ENCODE assay signal across 8 cellular contexts in the genomic region with DNA sequence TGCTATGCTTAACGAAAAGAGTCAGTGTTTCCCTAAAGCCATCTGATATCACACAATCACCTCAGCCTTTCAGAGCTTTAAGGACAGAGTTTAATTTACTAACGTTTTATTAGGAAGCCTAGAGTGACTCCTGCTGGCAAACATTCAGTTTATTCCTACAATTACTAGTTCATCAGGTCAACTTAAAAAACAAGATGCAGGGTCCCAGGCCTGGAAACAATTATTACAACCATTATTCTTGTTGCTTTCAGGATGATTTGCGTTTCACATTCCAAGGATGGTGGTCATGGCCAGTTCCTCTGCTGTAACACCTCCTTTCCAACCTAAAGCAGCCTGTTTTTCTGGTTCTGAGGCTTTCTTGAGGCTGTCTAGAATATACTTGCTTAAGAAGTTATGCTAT. TPM values are rescaled to one million over a fixed set of nuclear protein-coding genes. Genes with fewer than 3 reads are reported as not detected.
DNase-seq lines count a peak whose midpoint lies in the region; ATAC-seq, FAIRE-seq and TF ChIP-seq lines count a peak whose summit lies in the region.

No MANE protein-coding gene starts in this region.

- TF ChIP-seq CTCF in esophagus squamous epithelium (IDR thresholded peaks at IDR 0.05) = peak; percentile 10 to 58 (median 42)
- TF ChIP-seq CTCF in psoas muscle (IDR thresholded peaks at IDR 0.05) = peak; percentile 46

- no peaks in the 10 kb centered on the region for H3K36me3 ChIP-seq in esophagus squamous epithelium
- H3K36me3 ChIP-seq in psoas muscle (ENCODE audit: insufficient read depth in 1 of 2, low read depth in 1 of 2) = peaks cover 0 to 14% of the 10 kb centered on the region in 2 donors

- FAIRE-seq in GM19239 (lab: Jason Lieb, UNC) = peak; percentile 81

- intact Hi-C loops in esophagus squamous epithelium (cut with DNase I) (loop anchor here (5.0 kb wide), 1 partner anchor 213 kb away; no protein-coding TSS in a partner anchor), psoas muscle (cut with DNase I) (loop anchor here (2.0 to 5.0 kb wide), 3 partner anchors 57 to 215 kb away; partner anchors contain the start of gene ABRAXAS2 (in 1 of the 2))

- POLR2A ChIA-PET in HEK293T (lab: Yijun Ruan, JAX) = interaction anchor here (1.5 kb wide), 1 partner anchor 56 kb away, joined by 3 read pairs; the partner anchor contains the start of gene ABRAXAS2

- H3K27ac ChIP-seq in esophagus squamous epithelium = peak overlapping the region; percentile 90 to 95 (median 93)
- H3K27ac ChIP-seq in psoas muscle = peak overlapping the region; percentile 75

- CTCF ChIA-PET in HEK293T (lab: Yijun Ruan, JAX) = interaction anchor here (0.6 to 1.9 kb wide), 7 partner anchors 9 to 437 kb away, joined by 3 to 6 read pairs (median 5); no protein-coding TSS in a partner anchor

- WGBS in esophagus squamous epithelium, 2 donors = 8 to 14% methylated on average over 3 of the region's 3 CpGs
- 23 to 37% (median 32%) methylated on average over 3 of the region's 3 CpGs for WGBS in psoas muscle, 3 donors

- no peak for TF ChIP-seq POLR2A in esophagus squamous epithelium (IDR thresholded peaks at IDR 0.05)

- H3K4me1 ChIP-seq in esophagus squamous epithelium = peaks cover 45 to 88% (median 52%) of the 10 kb centered on the region in 3 donors
- peaks cover 36% of the 10 kb centered on the region for H3K4me1 ChIP-seq in psoas muscle

- H3K4me3 ChIP-seq in esophagus squamous epithelium (no peak overlapping the region), psoas muscle (no peak overlapping the region)

- ATAC-seq in psoas muscle = no peak
- ATAC-seq in GM18873 (IDR thresholded peaks at IDR 0.05; ENCODE audit: low FRiP score, unreplicated experiment) = no peak
- no peak for ATAC-seq in GM18907 (IDR thresholded peaks at IDR 0.05; ENCODE audit: unreplicated experiment)

- no peaks in the 10 kb centered on the region for H3K27me3 ChIP-seq in esophagus squamous epithelium
- no peaks in the 10 kb centered on the region for H3K27me3 ChIP-seq in psoas muscle (ENCODE audit: insufficient read depth in 3 of 3, low read length in 2 of 3)

- no peaks in the 10 kb centered on the region for H3K9me3 ChIP-seq in esophagus squamous epithelium
- no peaks in the 10 kb centered on the region for H3K9me3 ChIP-seq in psoas muscle

- DNase-seq in AML-193 (lab: John Stamatoyannopoulos, UW) (peak; percentile 60 to 67), GM19239 (ENCODE audit: insufficient read length, low spot score) (no peak), RPMI8226 (peak; percentile 53), esophagus squamous epithelium (lab: John Stamatoyannopoulos, UW) (no peak), psoas muscle (no peak), HEK293T (ENCODE audit: extremely low spot score) (no peak)

TF ChIP-seq in HEK293T, 16 proteins besides CTCF, POLR2A, EP300 and RAD21:
- no peak for TF ChIP-seq FOXA1 (IDR thresholded peaks at IDR 0.05)
- TF ChIP-seq SUZ12 (IDR thresholded peaks at IDR 0.05) = no peak
- TF ChIP-seq LEF1 (IDR thresholded peaks at IDR 0.05; ENCODE audit: borderline replicate concordance) = no peak
- TF ChIP-seq HDGF (IDR thresholded peaks at IDR 0.05; ENCODE audit: borderline replicate concordance) = no peak

RNA-seq across cellular contexts. Expression of gene FAM53B, which starts 1.5 kb away (rescaled TPM):
- 10 to 100 TPM; 27.4 to 54.2 (median 31.5) TPM for total RNA-seq in esophagus squamous epithelium
- total RNA-seq in psoas muscle = 100 to 1,000 TPM in 1 of 4 donors, 10 to 100 TPM in 3; 31.0 to 142 (median 43.1) TPM
- polyA plus RNA-seq in psoas muscle = 100 to 1,000 TPM in 1 of 3 donors, 10 to 100 TPM in 2; 34.9 to 178 (median 55.8) TPM

RNA-seq across cellular contexts. Expression of gene EEF1AKMT2, which starts 46.0 kb away (rescaled TPM):
- total RNA-seq in esophagus squamous epithelium = 10 to 100 TPM in 2 of 4 donors, 1 to 10 TPM in 2; 8.3 to 17.5 (median 12.7) TPM
- 10 to 100 TPM in 1 of 4 donors, 1 to 10 TPM in 3; 7.6 to 11.9 (median 9.5) TPM for total RNA-seq in psoas muscle
- 10 to 100 TPM in 1 of 3 donors, 1 to 10 TPM in 2; 3.3 to 10.6 (median 3.5) TPM for polyA plus RNA-seq in psoas muscle

RNA-seq across cellular contexts. Expression of gene ABRAXAS2, which starts 55.9 kb away (rescaled TPM):
- total RNA-seq in esophagus squamous epithelium (10 to 100 TPM in 3 of 4 donors, 1 to 10 TPM in 1; 6.1 to 13.6 (median 11.5) TPM), psoas muscle (10 to 100 TPM; 17.0 to 25.7 (median 17.9) TPM)
- 10 to 100 TPM; 12.8 to 35.6 (median 17.2) TPM for polyA plus RNA-seq in psoas muscle

Comparison
In these comparisons a context has a peak if more than half of its experiments do, and no peak if none do; other contexts are left out.
1. DNase-seq: peak in AML-193 (2 of 2) and RPMI8226 (single experiment); none in GM19239 (single experiment), esophagus squamous epithelium (single experiment), psoas muscle (0 of 2) and HEK293T (single experiment).